ENCODE assay signal across 28 cellular contexts in genomic region chr3:40427045-40427669, GRCh38. TPM values are rescaled to one million over a fixed set of nuclear protein-coding genes. Genes with fewer than 3 reads are reported as not detected.
"Had no signal": no experiment of that assay in that cellular context is flagged by ENCODE, and none has a peak within 500 bp of the region (broad histone marks: within the 10 kb centered on the region; RNA-seq: fewer than 3 reads in every experiment).

No MANE protein-coding gene starts in this region.

- H3K9me3 Mint-ChIP-seq: activated B cell treated with CpG ODN at 0.5 μM for 24 hours; activated CD8-positive, alpha-beta T cell treated with anti-CD3 and anti-CD28 coated beads for 36 hours; naive thymus-derived CD4-positive, alpha-beta T cell; type B pancreatic cell had no signal

- DNase-seq: activated B cell treated with CpG ODN at 0.5 μM for 24 hours; activated CD4-positive, alpha-beta T cell treated with anti-CD3 and anti-CD28 coated beads, Interleukin-2, amount 50 U/mL, for 1 hour; activated CD8-positive, alpha-beta T cell treated with anti-CD3 and anti-CD28 coated beads for 36 hours; activated naive CD4-positive, alpha-beta T cell treated with Interleukin-2 at 50 U/mL for 16 hours; activated T-cell treated with anti-CD3 and anti-CD28 coated beads for 4 hours; activated T-cell treated with anti-CD3 and anti-CD28 coated beads, Interleukin-2, amount 50 U/mL, for 72 hours; anterior cingulate cortex; dermis blood vessel endothelial cell; effector CD4-positive, alpha-beta T cell; esophagus squamous epithelium; foreskin melanocyte; heart right ventricle; kidney glomerular epithelial cell; left lung; lower lobe of right lung; naive thymus-derived CD4-positive, alpha-beta T cell; nucleus accumbens; psoas muscle; spleen; stimulated activated naive CD8-positive, alpha-beta T cell treated with anti-CD3 and anti-CD28 coated beads, Interleukin-15, Interleukin-2, amounts not matched to agents 100 U/mL and 50 U/mL, for 24 hours; T-helper 2 cell; uterus had no signal

- ATAC-seq: activated CD8-positive, alpha-beta T cell treated with anti-CD3 and anti-CD28 coated beads for 36 hours; activated T-cell treated with anti-CD3 and anti-CD28 coated beads, Interleukin-2, amount 50 U/mL, for 72 hours; heart right ventricle; left lung; lower lobe of right lung; naive thymus-derived CD4-positive, alpha-beta T cell; psoas muscle; stimulated activated naive CD8-positive, alpha-beta T cell treated with anti-CD3 and anti-CD28 coated beads, Interleukin-15, Interleukin-2, amounts not matched to agents 100 U/mL and 50 U/mL, for 24 hours had no signal

- H3K9me3 ChIP-seq: esophagus squamous epithelium, heart right ventricle, left lung, lower lobe of right lung, psoas muscle, spleen, thoracic aorta, uterus had no signal

- H3K27me3 Mint-ChIP-seq: activated B cell treated with CpG ODN at 0.5 μM for 24 hours; activated CD8-positive, alpha-beta T cell treated with anti-CD3 and anti-CD28 coated beads for 36 hours had no signal

- H3K4me1 Mint-ChIP-seq: activated B cell treated with CpG ODN at 0.5 μM for 24 hours had no signal

- H2AFZ ChIP-seq: parathyroid adenoma had no signal

- H3K4me3 Mint-ChIP-seq: activated B cell treated with CpG ODN at 0.5 μM for 24 hours; activated CD8-positive, alpha-beta T cell treated with anti-CD3 and anti-CD28 coated beads for 36 hours; activated naive CD8-positive, alpha-beta T cell; activated T-cell treated with anti-CD3 and anti-CD28 coated beads, Interleukin-2, amount 50 U/mL, for 72 hours; naive thymus-derived CD4-positive, alpha-beta T cell; type B pancreatic cell had no signal

- FAIRE-seq: bronchial epithelial cell had no signal

- H3K4me3 ChIP-seq: esophagus squamous epithelium, heart right ventricle, left lung, lower lobe of right lung, psoas muscle, spleen, thoracic aorta, uterus had no signal

- H3K27ac ChIP-seq: esophagus squamous epithelium, heart right ventricle, left lung, lower lobe of right lung, parathyroid adenoma, psoas muscle, spleen, thoracic aorta, uterus had no signal

- H3K27me3 ChIP-seq: esophagus squamous epithelium, heart right ventricle, left lung, spleen, uterus had no signal

- H3K4me1 ChIP-seq: esophagus squamous epithelium, heart right ventricle, left lung, lower lobe of right lung, parathyroid adenoma, psoas muscle, spleen, uterus had no signal

- H3K9ac ChIP-seq: parathyroid adenoma had no signal

- H3K27ac Mint-ChIP-seq: activated B cell treated with CpG ODN at 0.5 μM for 24 hours; activated CD8-positive, alpha-beta T cell treated with anti-CD3 and anti-CD28 coated beads for 36 hours; activated naive CD8-positive, alpha-beta T cell; activated T-cell treated with anti-CD3 and anti-CD28 coated beads, Interleukin-2, amount 50 U/mL, for 72 hours; naive thymus-derived CD4-positive, alpha-beta T cell; type B pancreatic cell had no signal

- H3K36me3 ChIP-seq: lower lobe of right lung, thoracic aorta, uterus had no signal

RNA-seq across cellular contexts. Expression of gene ENTPD3, which starts 40.2 kb away (rescaled TPM):
- total RNA-seq: activated B cell treated with CpG ODN at 0.5 μM for 24 hours; activated CD8-positive, alpha-beta T cell treated with anti-CD3 and anti-CD28 coated beads for 36 hours; activated T-cell treated with anti-CD3 and anti-CD28 coated beads, Interleukin-2, amount 50 U/mL, for 72 hours; glomerular endothelial cell; naive thymus-derived CD4-positive, alpha-beta T cell had no signal
- polyA plus RNA-seq: naive thymus-derived CD4-positive, alpha-beta T cell had no signal
